In the genomic region with DNA sequence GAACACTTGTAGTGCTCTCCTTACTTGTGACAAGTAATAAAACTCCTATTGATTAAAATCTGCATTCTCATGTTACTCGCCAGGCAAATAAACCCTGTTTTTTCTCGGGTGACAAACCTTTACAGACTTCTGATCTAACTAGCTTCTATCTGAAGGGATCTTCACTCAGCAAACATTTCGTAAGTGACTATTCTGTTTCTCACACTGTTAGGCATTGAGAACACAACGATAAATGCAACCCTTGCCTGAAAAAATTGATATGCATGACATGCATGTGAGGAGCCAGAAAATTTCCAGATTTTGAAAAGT, we compare ENCODE assay signal across 18 cellular contexts.
"Had no signal": no experiment of that assay in that cellular context is flagged by ENCODE, and none has a peak within 500 bp of the region (broad histone marks: within the 10 kb centered on the region; RNA-seq: fewer than 3 reads in every experiment).

No MANE protein-coding gene starts in this region.

- H3K36me3 ChIP-seq: right lobe of liver, thoracic aorta, vagina had no signal

- H3K9me3 ChIP-seq: psoas muscle, right lobe of liver, thoracic aorta, vagina had no signal

- ATAC-seq: activated T-helper 17 cell treated with anti-CD3 and anti-CD28 coated beads, Interleukin-2, amount 50 U/mL, for 72 hours; left ventricle myocardium superior; natural killer cell treated with Interleukin-12 subunit alpha and Interleukin-12 subunit beta and Interleukin-15 and Interleukin-18, amount 100 ng/mL, for 72 hours; psoas muscle; right lobe of liver had no signal

- H3K36me3 Mint-ChIP-seq: natural killer cell treated with Interleukin-12 subunit alpha and Interleukin-12 subunit beta and Interleukin-15 and Interleukin-18, amount 100 ng/mL, for 72 hours had no signal

- H3K4me3 Mint-ChIP-seq: activated T-helper 17 cell treated with anti-CD3 and anti-CD28 coated beads, Interleukin-2, amount 50 U/mL, for 72 hours; natural killer cell treated with Interleukin-12 subunit alpha and Interleukin-12 subunit beta and Interleukin-15 and Interleukin-18, amount 100 ng/mL, for 72 hours had no signal

- H3K9me3 Mint-ChIP-seq: activated T-helper 17 cell treated with anti-CD3 and anti-CD28 coated beads, Interleukin-2, amount 50 U/mL, for 72 hours; natural killer cell treated with Interleukin-12 subunit alpha and Interleukin-12 subunit beta and Interleukin-15 and Interleukin-18, amount 100 ng/mL, for 72 hours had no signal

- H3K27me3 ChIP-seq: right lobe of liver, vagina had no signal

- DNase-seq: activated CD4-positive, alpha-beta T cell treated with anti-CD3 and anti-CD28 coated beads for 1 hour; activated CD4-positive, alpha-beta T cell treated with anti-CD3 and anti-CD28 coated beads, Interleukin-2, amount 50 U/mL, for 4 hours; activated naive CD4-positive, alpha-beta T cell treated with Interleukin-2 at 50 U/mL for 16 hours; anterior cingulate cortex; cerebellar nuclear complex; effector CD8-positive, alpha-beta T cell; foreskin fibroblast; glutamatergic neuron; kidney glomerular epithelial cell; left ventricle myocardium superior; psoas muscle; right lobe of liver; stimulated activated CD4-positive, alpha-beta T cell treated with anti-CD3 and anti-CD28 coated beads, Interleukin-1b, Interleukin-23, amount 100 ng/mL, for 48 hours; T1000 had no signal

- H3K4me1 Mint-ChIP-seq: activated T-helper 17 cell treated with anti-CD3 and anti-CD28 coated beads, Interleukin-2, amount 50 U/mL, for 72 hours had no signal

- H3K4me3 ChIP-seq: psoas muscle, right lobe of liver, thoracic aorta, vagina had no signal

- H3K27ac Mint-ChIP-seq: activated T-helper 17 cell treated with anti-CD3 and anti-CD28 coated beads, Interleukin-2, amount 50 U/mL, for 72 hours; natural killer cell treated with Interleukin-12 subunit alpha and Interleukin-12 subunit beta and Interleukin-15 and Interleukin-18, amount 100 ng/mL, for 72 hours had no signal

- H3K27ac ChIP-seq: psoas muscle, right lobe of liver, thoracic aorta, vagina had no signal

- H3K4me1 ChIP-seq: psoas muscle, right lobe of liver, vagina had no signal
